In the genomic region with DNA sequence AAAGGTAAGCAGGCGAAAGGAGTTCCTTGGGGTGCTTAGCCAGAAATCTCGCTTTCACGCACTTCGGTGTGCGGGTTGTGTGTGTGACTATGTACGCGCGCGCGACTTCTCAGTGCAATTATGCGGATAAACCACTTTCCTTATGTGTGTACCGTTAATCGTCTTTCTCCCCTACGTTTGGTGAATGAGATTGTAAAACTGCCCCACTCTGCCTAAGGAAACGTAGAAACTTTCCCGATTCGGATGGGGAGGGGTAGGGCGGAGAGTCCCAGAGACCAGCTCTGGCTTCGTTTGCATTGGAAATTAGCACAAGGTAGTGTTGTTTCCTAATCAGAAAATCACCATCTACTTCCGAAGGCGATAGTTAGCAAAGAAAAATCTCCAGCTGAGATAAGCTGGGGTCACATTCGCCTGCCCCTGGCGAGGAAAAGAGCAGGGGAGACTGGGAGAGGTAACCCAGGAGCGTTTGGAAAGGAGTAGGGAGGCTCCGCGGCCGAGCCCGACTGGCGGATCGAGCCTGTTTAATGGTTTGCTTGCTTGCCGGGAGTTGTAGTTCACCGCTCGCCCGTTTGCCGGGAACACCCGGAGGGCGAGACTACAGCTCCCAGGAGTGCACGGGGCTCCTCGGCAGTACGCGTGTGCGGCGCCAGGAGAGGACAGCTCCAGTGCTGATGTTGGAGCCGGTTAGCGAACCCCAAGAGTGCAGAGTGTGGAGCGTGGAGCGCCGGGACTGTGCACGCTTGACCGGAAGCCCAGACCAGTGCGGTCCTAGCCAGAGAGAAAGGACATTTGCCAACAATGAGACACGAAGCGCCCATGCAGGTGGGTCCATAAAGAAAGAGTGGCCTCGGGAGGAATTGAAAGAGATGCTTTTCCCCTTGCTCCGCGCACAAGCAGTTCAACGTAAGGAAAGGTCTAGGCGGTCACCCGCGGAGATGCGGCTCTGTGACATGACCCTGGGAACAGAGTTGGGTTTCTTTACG, we compare ENCODE assay signal across 8 cellular contexts. TPM values are rescaled to one million over a fixed set of nuclear protein-coding genes. Genes with fewer than 3 reads are reported as not detected.
A peak's percentile ranks its signal among the peaks of the same experiment; 100 is the strongest.
DNase-seq lines count a peak whose midpoint lies in the region; ATAC-seq, FAIRE-seq and TF ChIP-seq lines count a peak whose summit lies in the region.

A gene with protein sequence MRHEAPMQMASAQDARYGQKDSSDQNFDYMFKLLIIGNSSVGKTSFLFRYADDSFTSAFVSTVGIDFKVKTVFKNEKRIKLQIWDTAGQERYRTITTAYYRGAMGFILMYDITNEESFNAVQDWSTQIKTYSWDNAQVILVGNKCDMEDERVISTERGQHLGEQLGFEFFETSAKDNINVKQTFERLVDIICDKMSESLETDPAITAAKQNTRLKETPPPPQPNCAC (plus strand): TSS at position 665 of the 983 bp plus-strand sequence. CDS start 134 bp downstream, at position 799.

- peak; percentile 95 for FAIRE-seq in HTR-8/SVneo (lab: Jason Lieb, UNC)

- peaks cover 21% of the 10 kb centered on the region for H3K4me1 Mint-ChIP-seq in nephron progenitor cell

- peaks cover 51% of the 10 kb centered on the region for H3K27me3 ChIP-seq in gastroesophageal sphincter

- H3K27ac Mint-ChIP-seq in nephron progenitor cell: no peak within 1 kb of the TSS

- peak within 1 kb of the TSS; percentile 37 to 52 for H3K4me3 ChIP-seq in gastroesophageal sphincter

- H3K9me3 Mint-ChIP-seq in nephron progenitor cell: no peaks in the 10 kb centered on the region

- no peaks in the 10 kb centered on the region for H3K36me3 ChIP-seq in gastroesophageal sphincter

- WGBS in gastroesophageal sphincter (ENCODE audit: low coverage in 1 of 2), 2 donors: 0% methylated on average over 13 to 28 of the region's 62 CpGs

- no peaks in the 10 kb centered on the region for H3K9me3 ChIP-seq in gastroesophageal sphincter

- ATAC-seq in GM21526 (IDR thresholded peaks at IDR 0.05; ENCODE audit: low FRiP score, unreplicated experiment): peak; percentile 100
- ATAC-seq in gastroesophageal sphincter: peak; percentile 94

- H3K27ac ChIP-seq in gastroesophageal sphincter (no peak within 1 kb of the TSS), temporal lobe (ENCODE audit: low read depth, low read length) (peak within 1 kb of the TSS; percentile 34)

- TF ChIP-seq POLR2A in gastroesophageal sphincter (IDR thresholded peaks at IDR 0.05): no peak

- DNase-seq in DMS53 treated with DMSO at 0.1 percent for 48 hours (lab: John Stamatoyannopoulos, UW; ENCODE audit: unreplicated experiment) (peak; percentile 93), HTR-8/SVneo (ENCODE audit: insufficient read length, low spot score) (peak; percentile 91), NOMO-1 treated with DMSO at 0.1 percent for 48 hours (lab: John Stamatoyannopoulos, UW; ENCODE audit: unreplicated experiment) (peak; percentile 95), nephron progenitor cell (peak; percentile 90)
- peak; percentile 28 for DNase-seq in activated naive CD4-positive, alpha-beta T cell treated with anti-CD3 and anti-CD28 coated beads, Interleukin-2, amount 50 U/mL, for 16 hours

- peaks cover 0 to 18% (median 9%) of the 10 kb centered on the region in 3 donors for H3K4me1 ChIP-seq in gastroesophageal sphincter

- H3K4me3 Mint-ChIP-seq in nephron progenitor cell: peak within 1 kb of the TSS; percentile 96

- peak in 1 of 4 experiments; percentile 15 for TF ChIP-seq CTCF in gastroesophageal sphincter (IDR thresholded peaks at IDR 0.05)
- TF ChIP-seq CTCF in nephron progenitor cell (IDR thresholded peaks at IDR 0.05): no peak

- TF ChIP-seq EP300 in gastroesophageal sphincter (IDR thresholded peaks at IDR 0.05): no peak

- no peaks in the 10 kb centered on the region for H3K36me3 Mint-ChIP-seq in nephron progenitor cell (ENCODE audit: low read depth)

- H3K27me3 Mint-ChIP-seq in nephron progenitor cell (ENCODE audit: low read depth, poor library complexity): peaks cover 53% of the 10 kb centered on the region

RNA-seq across cellular contexts. Expression of the gene that starts here (rescaled TPM):
- total RNA-seq in gastroesophageal sphincter (1 to 10 TPM in 3 of 4 donors, under 1 TPM in 1; 0.16 to 3.5 (median 2.1) TPM), temporal lobe (33.9 TPM)

Comparison
In these comparisons a context has a peak if more than half of its experiments do, and no peak if none do; other contexts are left out.
1. DNase-seq: peak in every context shown above with its lines; median percentile 95 in NOMO-1 treated with DMSO at 0.1 percent for 48 hours; 93 in DMS53 treated with DMSO at 0.1 percent for 48 hours; 91 in HTR-8/SVneo; 90 in nephron progenitor cell; 28 in activated naive CD4-positive, alpha-beta T cell treated with anti-CD3 and anti-CD28 coated beads, Interleukin-2, amount 50 U/mL, for 16 hours.